In the genomic region with DNA sequence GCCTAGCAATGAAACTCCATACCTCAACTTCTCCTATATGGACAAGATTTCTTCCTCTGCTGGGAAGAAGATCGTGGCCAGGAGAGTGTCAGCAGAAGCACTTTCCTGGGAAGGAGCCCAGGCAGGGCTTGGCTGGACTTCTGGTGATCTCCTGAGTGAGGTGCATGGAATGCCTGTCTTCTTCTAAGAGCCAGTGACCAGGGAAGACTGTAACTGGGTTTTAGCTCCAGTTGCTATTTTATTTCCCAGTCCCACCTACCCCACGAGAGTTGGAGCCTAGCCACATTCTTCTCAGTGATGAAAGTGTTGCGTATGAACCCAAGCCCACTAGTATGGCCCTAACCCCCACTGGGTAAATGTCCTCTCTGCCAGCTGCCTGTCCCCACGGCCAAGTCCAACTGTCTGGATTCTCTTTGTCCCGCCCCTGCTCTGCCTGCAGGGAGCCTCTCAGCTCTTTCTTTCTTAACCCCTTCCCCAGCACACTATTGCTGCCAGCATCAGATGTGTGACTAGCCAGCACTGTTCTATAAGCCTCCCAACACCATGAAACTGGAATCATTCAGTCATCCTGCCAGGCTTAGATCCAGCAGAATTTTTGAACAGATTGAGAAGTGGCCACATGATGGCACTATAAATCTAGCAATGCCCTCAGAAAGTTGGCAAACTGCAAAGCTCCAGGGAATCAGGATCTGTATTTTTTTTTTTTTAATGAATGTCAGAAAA, we compare ENCODE assay signal across 8 cellular contexts.
DNase-seq lines count a peak whose midpoint lies in the region; ATAC-seq, FAIRE-seq and TF ChIP-seq lines count a peak whose summit lies in the region.

No MANE protein-coding gene starts in this region.

- no peak for ATAC-seq in HG03432 (IDR thresholded peaks at IDR 0.05; ENCODE audit: unreplicated experiment)

- no peak overlapping the region for H2AFZ ChIP-seq in parathyroid adenoma

- TF ChIP-seq CTCF in WERI-Rb-1 (IDR thresholded peaks at IDR 0.05; ENCODE audit: low read depth, low read length) (peak; percentile 53), parathyroid adenoma (IDR thresholded peaks at IDR 0.05) (peak; percentile 69)

- H3K79me2 ChIP-seq in parathyroid adenoma: no peaks in the 10 kb centered on the region

- DNase-seq in ELR (ENCODE audit: low read depth): peak; percentile 68
- DNase-seq in NAMALWA (ENCODE audit: low spot score): peak; percentile 53
- peak; percentile 21 for DNase-seq in WERI-Rb-1
- DNase-seq in frontal cortex (ENCODE audit: low spot score in 2 of 2): peak; percentile 36 to 48
- DNase-seq in NK-92 treated with Interleukin-12 subunit alpha and Interleukin-12 subunit beta, amount 100 ng/mL, for 24 hours (lab: John Stamatoyannopoulos, UW): no peak

- H3K36me3 ChIP-seq in WERI-Rb-1: no peaks in the 10 kb centered on the region
- no peaks in the 10 kb centered on the region for H3K36me3 ChIP-seq in parathyroid adenoma (ENCODE audit: control insufficient read depth, insufficient read depth, low read length)

- H3K4me3 ChIP-seq in WERI-Rb-1 (ENCODE audit: low read depth, low read length) (no peak overlapping the region), parathyroid adenoma (ENCODE audit: low read depth, low read length) (no peak overlapping the region)

- H3K27ac ChIP-seq in WERI-Rb-1 (no peak overlapping the region), parathyroid adenoma (no peak overlapping the region)

- H3K4me2 ChIP-seq in parathyroid adenoma (ENCODE audit: low read length): no peak overlapping the region

- no peak overlapping the region for H3K9ac ChIP-seq in parathyroid adenoma

- H3K4me1 ChIP-seq in parathyroid adenoma: no peaks in the 10 kb centered on the region

- H3K27me3 ChIP-seq in WERI-Rb-1 (ENCODE audit: insufficient read depth, low read depth, severe bottlenecking) (no peaks in the 10 kb centered on the region), parathyroid adenoma (ENCODE audit: control insufficient read depth, insufficient read depth, low read length) (no peaks in the 10 kb centered on the region)

- peak; percentile 62 for FAIRE-seq in A204.1 (lab: Jason Lieb, UNC)
- FAIRE-seq in frontal cortex (lab: Jason Lieb, UNC): no peak

- H3K9me3 ChIP-seq in WERI-Rb-1 (ENCODE audit: severe bottlenecking): no peaks in the 10 kb centered on the region
- H3K9me3 ChIP-seq in parathyroid adenoma (ENCODE audit: control insufficient read depth, low read length): no peaks in the 10 kb centered on the region
